In genomic region chr1:12776801-12777557, GRCh38 we compare ENCODE assay signal across 26 cellular contexts. TPM values are rescaled to one million over a fixed set of nuclear protein-coding genes. Genes with fewer than 3 reads are reported as not detected.
DNase-seq lines count a peak whose midpoint lies in the region; ATAC-seq, FAIRE-seq and TF ChIP-seq lines count a peak whose summit lies in the region.
"Had no signal": no experiment of that assay in that cellular context is flagged by ENCODE, and none has a peak within 500 bp of the region (broad histone marks: within the 10 kb centered on the region; RNA-seq: fewer than 3 reads in every experiment).

No MANE protein-coding gene starts in this region.

- no peak for TF ChIP-seq EP300 in esophagus muscularis mucosa (IDR thresholded peaks at IDR 0.05)

- peaks cover 3% of the 10 kb centered on the region for H3K27me3 Mint-ChIP-seq in osteocyte (ENCODE audit: unreplicated experiment)

- H3K36me3 ChIP-seq in A673 (ENCODE audit: insufficient read depth, low read length, poor library complexity, severe bottlenecking) (no peaks in the 10 kb centered on the region), esophagus muscularis mucosa (no peaks in the 10 kb centered on the region), kidney (ENCODE audit: control insufficient read depth in 1 of 2, insufficient read depth in 2 of 2, low read length in 2 of 2) (no peaks in the 10 kb centered on the region)
- H3K36me3 ChIP-seq: BE2C had no signal

- no peak for ATAC-seq in HG03342 (IDR thresholded peaks at IDR 0.05; ENCODE audit: unreplicated experiment)
- ATAC-seq: GM23338, HCT116, HepG2 had no signal

- no peak for TF ChIP-seq POLR2A in esophagus muscularis mucosa (IDR thresholded peaks at IDR 0.05; ENCODE audit: low read depth)

- no peak overlapping the region for H3K27ac Mint-ChIP-seq in osteocyte (ENCODE audit: unreplicated experiment)
- H3K27ac Mint-ChIP-seq: CD4-positive, CD25-positive, alpha-beta regulatory T cell; CD8-positive, alpha-beta memory T cell; GM23338; HFFc6; IgD-negative memory B cell had no signal

- H3K4me1 ChIP-seq in A673 (ENCODE audit: insufficient read depth, low read length, poor library complexity, severe bottlenecking) (no peaks in the 10 kb centered on the region), esophagus muscularis mucosa (no peaks in the 10 kb centered on the region), kidney (ENCODE audit: control insufficient read depth in 1 of 2, insufficient read depth in 1 of 2, low read depth in 1 of 2, low read length in 2 of 2) (no peaks in the 10 kb centered on the region)
- H3K4me1 ChIP-seq: BE2C had no signal

- H3K4me3 ChIP-seq in A673 (ENCODE audit: low read depth, low read length, poor library complexity, severe bottlenecking) (no peak overlapping the region), esophagus muscularis mucosa (no peak overlapping the region), kidney (ENCODE audit: low read length in 2 of 2) (no peak overlapping the region)
- H3K4me3 ChIP-seq: GM23338 had no signal

- no peak for TF ChIP-seq CTCF in A673 (conservative IDR thresholded peaks at IDR 0.05; ENCODE audit: low read depth, low read length)
- TF ChIP-seq CTCF in GM10248 (IDR thresholded peaks at IDR 0.05; ENCODE audit: control extremely low read depth, extremely low read depth, low read depth, missing control alignments) = no peak
- no peak for TF ChIP-seq CTCF in esophagus muscularis mucosa (IDR thresholded peaks at IDR 0.05)
- no peak for TF ChIP-seq CTCF in osteocyte (IDR thresholded peaks at IDR 0.05)
- no peak for TF ChIP-seq CTCF in kidney (IDR thresholded peaks at IDR 0.05; ENCODE audit: borderline replicate concordance, extremely low read depth, insufficient read depth)

- POLR2A ChIA-PET in A673 (lab: Charles Lee; ENCODE audit: low non-redundant PET) = no interaction called here
- POLR2A ChIA-PET in GM10248 (lab: Yijun Ruan, JAX) = no interaction called here

- CTCF ChIA-PET in A673 (lab: Charles Lee) (no interaction called here), GM10248 (lab: Yijun Ruan, JAX) (no interaction called here)

- H3K4me1 Mint-ChIP-seq in osteocyte (ENCODE audit: unreplicated experiment) = no peaks in the 10 kb centered on the region
- H3K4me1 Mint-ChIP-seq: CD4-positive, CD25-positive, alpha-beta regulatory T cell; CD8-positive, alpha-beta memory T cell; GM23338; IgD-negative memory B cell had no signal

- no peak overlapping the region for H3K4me3 Mint-ChIP-seq in osteocyte (ENCODE audit: unreplicated experiment)
- H3K4me3 Mint-ChIP-seq: CD4-positive, CD25-positive, alpha-beta regulatory T cell; CD8-positive, alpha-beta memory T cell; GM23338; HFFc6; IgD-negative memory B cell had no signal

- no peak for FAIRE-seq in kidney (lab: Jason Lieb, UNC)
- FAIRE-seq: GM12892, GM18507, H54, HepG2 had no signal

- H3K9me3 ChIP-seq in A673 (ENCODE audit: low read depth, low read length, poor library complexity, severe bottlenecking) (no peaks in the 10 kb centered on the region), esophagus muscularis mucosa (no peaks in the 10 kb centered on the region), kidney (ENCODE audit: control insufficient read depth in 1 of 2, low read length in 2 of 2) (no peaks in the 10 kb centered on the region)
- H3K9me3 ChIP-seq: BE2C had no signal

- H3K9ac ChIP-seq in kidney (ENCODE audit: low read length in 2 of 2) = no peak overlapping the region

- H3K9me3 Mint-ChIP-seq in osteocyte (ENCODE audit: unreplicated experiment) = peaks cover 8% of the 10 kb centered on the region
- H3K9me3 Mint-ChIP-seq: CD4-positive, CD25-positive, alpha-beta regulatory T cell had no signal

- H3K27ac ChIP-seq in A673 (ENCODE audit: low read depth, low read length, poor library complexity, severe bottlenecking) = no peak overlapping the region
- no peak overlapping the region for H3K27ac ChIP-seq in esophagus muscularis mucosa (replicated peaks in 1 of 4)
- H3K27ac ChIP-seq in kidney (ENCODE audit: low read depth in 2 of 2, low read length in 2 of 2) = no peak overlapping the region

- no TSS peak for BruUV-seq in A673 (replicated peaks; lab: Mats Ljungman, UMichigan)

- peak; percentile 0 for DNase-seq in A673 (ENCODE audit: low spot score)
- DNase-seq in GM10248 (ENCODE audit: extremely low spot score) = peak; percentile 2
- DNase-seq in esophagus muscularis mucosa (ENCODE audit: extremely low spot score) = peak; percentile 90
- DNase-seq in osteocyte (ENCODE audit: extremely low spot score, unreplicated experiment) = peak; percentile 69
- DNase-seq in kidney = no peak
- DNase-seq in epidermal melanocyte (ENCODE audit: insufficient read length, low spot score) = no peak
- DNase-seq: 8988T; BE2C; C1 segment of cervical spinal cord; CD4-positive, CD25-positive, alpha-beta regulatory T cell; CD8-positive, alpha-beta memory T cell; COR-L47; DMS 273 treated with DMSO at 0.1 percent for 48 hours; DMS53; DND-41; EL; HFFc6 had no signal

- intact Hi-C loops in A673 (cut with micrococcal nuclease; ENCODE audit: unreplicated experiment) (no loop called here), esophagus muscularis mucosa (cut with DNase I) (no loop called here), kidney (cut with DNase I) (no loop called here)

- 84% methylated on average over 8 of the region's 15 CpGs for WGBS in esophagus muscularis mucosa

- no peaks in the 10 kb centered on the region for H3K36me3 Mint-ChIP-seq in osteocyte (ENCODE audit: unreplicated experiment)
- H3K36me3 Mint-ChIP-seq: CD4-positive, CD25-positive, alpha-beta regulatory T cell; CD8-positive, alpha-beta memory T cell; IgD-negative memory B cell had no signal

- no peaks in the 10 kb centered on the region for H3K27me3 ChIP-seq in A673 (replicated peaks; ENCODE audit: insufficient read depth, low read depth, low read length, poor library complexity)
- peaks cover 0 to 11% (median 0%) of the 10 kb centered on the region in 4 donors for H3K27me3 ChIP-seq in esophagus muscularis mucosa
- H3K27me3 ChIP-seq: BE2C had no signal

RNA-seq across cellular contexts. Expression of gene PRAMEF12, which starts 3.4 kb away (rescaled TPM):
- total RNA-seq in A673 (2021) (not detected in 2 replicates), esophagus muscularis mucosa (not detected), osteocyte (not detected in 2 replicates), kidney (not detected)
- polyA plus RNA-seq in kidney (ENCODE audit: insufficient read depth, low read depth, low replicate concordance) = not detected
- total RNA-seq: CD4-positive, CD25-positive, alpha-beta regulatory T cell; CD8-positive, alpha-beta memory T cell; G401; GM23338; HepG2; HFFc6 had no signal
- polyA plus RNA-seq: CD4-positive, CD25-positive, alpha-beta regulatory T cell; CD8-positive, alpha-beta memory T cell; GM23338; HepG2; IgD-negative memory B cell had no signal

RNA-seq across cellular contexts. Expression of gene PRAMEF1, which starts 14.2 kb away (rescaled TPM):
- total RNA-seq in A673 (2021) (not detected in 2 replicates), esophagus muscularis mucosa (not detected), osteocyte (not detected in 2 replicates), kidney (not detected)
- not detected for polyA plus RNA-seq in kidney (ENCODE audit: insufficient read depth, low read depth, low replicate concordance)
- total RNA-seq: CD4-positive, CD25-positive, alpha-beta regulatory T cell; CD8-positive, alpha-beta memory T cell; GM23338; HepG2; HFFc6 had no signal
- polyA plus RNA-seq: CD4-positive, CD25-positive, alpha-beta regulatory T cell; CD8-positive, alpha-beta memory T cell; GM23338; HepG2; IgD-negative memory B cell had no signal

RNA-seq across cellular contexts. Expression of gene CFAP107, which starts 31.0 kb away (rescaled TPM):
- not detected in 2 replicates for total RNA-seq in A673 (2021)
- total RNA-seq in esophagus muscularis mucosa = not detected
- not detected in 2 replicates for total RNA-seq in osteocyte
- not detected for total RNA-seq in kidney
- polyA plus RNA-seq in kidney (ENCODE audit: insufficient read depth, low read depth, low replicate concordance) = not detected
- total RNA-seq: CD4-positive, CD25-positive, alpha-beta regulatory T cell; CD8-positive, alpha-beta memory T cell; G401; HepG2; HFFc6 had no signal
- polyA plus RNA-seq: CD4-positive, CD25-positive, alpha-beta regulatory T cell; CD8-positive, alpha-beta memory T cell; GM23338; HepG2; IgD-negative memory B cell had no signal

RNA-seq across cellular contexts. Expression of gene PRAMEF11, which starts 54.2 kb away (rescaled TPM):
- total RNA-seq in A673 (2021) (not detected in 2 replicates), esophagus muscularis mucosa (not detected), osteocyte (not detected in 2 replicates), kidney (not detected)
- polyA plus RNA-seq in kidney (ENCODE audit: insufficient read depth, low read depth, low replicate concordance) = not detected
- total RNA-seq: CD4-positive, CD25-positive, alpha-beta regulatory T cell; CD8-positive, alpha-beta memory T cell; G401; GM23338; HepG2; HFFc6 had no signal
- polyA plus RNA-seq: CD4-positive, CD25-positive, alpha-beta regulatory T cell; CD8-positive, alpha-beta memory T cell; GM23338; HepG2; IgD-negative memory B cell had no signal

Comparison
In these comparisons a context has a peak if more than half of its experiments do, and no peak if none do; other contexts are left out.
1. DNase-seq: peak in A673 (single experiment), GM10248 (single experiment), esophagus muscularis mucosa (single experiment) and osteocyte (single experiment); none in kidney (single experiment) and epidermal melanocyte (single experiment).